Comparison of ENCODE assay signal across 1 cellular context in the genomic region with DNA sequence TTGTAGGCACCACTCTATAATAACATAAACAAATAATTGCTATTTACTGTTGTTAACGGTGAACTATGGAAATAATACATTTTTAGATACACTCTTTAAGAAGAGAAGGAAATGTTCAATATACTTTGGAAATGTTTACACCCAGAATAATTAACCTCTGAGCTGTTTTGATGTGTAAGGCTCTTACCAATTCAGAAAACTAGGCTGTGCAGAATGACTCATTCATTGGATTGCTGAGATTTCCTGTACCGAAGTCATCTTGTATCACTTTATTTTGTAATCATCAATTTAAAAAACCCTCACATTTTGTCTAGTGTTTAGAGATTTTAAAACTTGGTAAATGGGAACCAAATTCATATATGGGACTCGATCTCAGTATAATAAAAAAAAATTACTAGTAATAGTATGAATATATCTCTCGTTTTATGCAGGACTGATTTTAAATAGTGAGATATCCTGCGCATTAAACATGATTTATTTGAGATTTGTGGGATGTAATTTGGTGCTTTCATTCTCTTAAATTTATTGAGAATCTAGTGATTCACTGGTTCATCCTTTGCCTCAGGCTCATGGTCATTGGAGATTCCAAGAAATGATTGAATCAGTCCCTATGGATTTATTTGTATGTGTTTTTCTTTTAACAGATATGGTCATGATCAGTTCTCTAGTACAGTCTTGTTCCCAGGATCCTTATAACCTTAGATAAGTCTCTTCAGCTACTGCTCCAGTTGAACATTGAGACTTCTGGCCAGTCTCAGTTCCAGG.
TF ChIP-seq lines count a peak whose summit lies in the region.

No MANE protein-coding gene starts in this region.

TF ChIP-seq in HCT116, 20 proteins besides CTCF, POLR2A, EP300 and RAD21:
- TF ChIP-seq EZH2 (IDR thresholded peaks at IDR 0.05) (no peak), FOSL1 (IDR thresholded peaks at IDR 0.05; ENCODE audit: low read depth) (peak; percentile 23; the same call in 1 of the 2 replicates)
